ENCODE assay signal across 11 cellular contexts in the genomic region with DNA sequence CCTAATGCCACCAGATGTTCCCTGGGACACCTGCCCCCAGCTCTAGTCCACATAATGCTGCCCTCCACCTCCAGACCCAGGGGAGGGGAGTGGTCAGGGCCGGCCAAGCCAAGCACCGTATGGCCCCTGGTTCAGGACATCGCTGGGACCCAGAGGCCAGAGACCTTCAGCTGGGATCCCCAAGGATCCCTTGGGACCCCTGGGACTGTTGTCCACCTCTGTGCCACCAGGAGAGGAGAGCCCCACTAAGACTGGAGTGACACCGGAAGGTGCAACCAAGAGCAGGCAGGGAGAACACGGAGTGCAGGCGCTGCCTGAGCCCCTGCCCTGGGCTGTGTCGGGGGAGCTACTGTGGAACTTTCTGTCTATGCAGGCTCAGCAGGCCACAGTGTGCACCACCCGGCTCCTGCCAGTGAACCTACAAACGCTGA. TPM values are rescaled to one million over a fixed set of nuclear protein-coding genes. Genes with fewer than 3 reads are reported as not detected.
DNase-seq lines count a peak whose midpoint lies in the region; ATAC-seq and TF ChIP-seq lines count a peak whose summit lies in the region.
"Had no signal": no experiment of that assay in that cellular context is flagged by ENCODE, and none has a peak within 500 bp of the region (broad histone marks: within the 10 kb centered on the region; RNA-seq: fewer than 3 reads in every experiment).

No MANE protein-coding gene starts in this region.

- in situ Hi-C loops in GM18951 (cut with MboI; ENCODE audit: low sequenced_read_pairs, unreplicated experiment) = loop anchor here (5.0 kb wide), 1 partner anchor 89 kb away; the partner anchor contains the start of gene RBM38

- peak overlapping the region; percentile 64 for H3K27ac ChIP-seq in neutrophil
- H3K27ac ChIP-seq: epithelial cell of prostate had no signal

- no peaks in the 10 kb centered on the region for H3K27me3 ChIP-seq in NT2/D1 (ENCODE audit: insufficient read depth, insufficient read length)
- H3K27me3 ChIP-seq in neutrophil = no peaks in the 10 kb centered on the region

- H3K36me3 Mint-ChIP-seq in T-helper 17 cell (ENCODE audit: low read depth) = peaks cover 2% of the 10 kb centered on the region

- H3K27me3 Mint-ChIP-seq in T-helper 17 cell = peaks cover 18% of the 10 kb centered on the region

- peak overlapping the region; percentile 50 for H3K9ac ChIP-seq in NT2/D1 (ENCODE audit: insufficient read length, low read depth)

- H3K9me3 ChIP-seq in NT2/D1 (ENCODE audit: insufficient read depth, low read length) = 0 out of 2 replicates have a peak, but pooled peaks cover 4% of the 10 kb centered on the region
- no peaks in the 10 kb centered on the region for H3K9me3 ChIP-seq in neutrophil
- no peaks in the 10 kb centered on the region for H3K9me3 ChIP-seq in T-helper 17 cell (ENCODE audit: control insufficient read depth, low read length, poor library complexity, severe bottlenecking)

- H3K4me1 ChIP-seq in NT2/D1 (ENCODE audit: insufficient read depth, insufficient read length) (peaks cover 2% of the 10 kb centered on the region), neutrophil (ENCODE audit: control insufficient read depth in 1 of 2, insufficient read depth in 1 of 2, low read depth in 1 of 2, low read length in 1 of 2) (peaks cover 56 to 64% of the 10 kb centered on the region in 2 experiments)

- H3K36me3 ChIP-seq in NT2/D1 (ENCODE audit: insufficient read depth, insufficient read length, low read length) (no peaks in the 10 kb centered on the region), neutrophil (no peaks in the 10 kb centered on the region)

- TF ChIP-seq POLR2A in GM18951 (IDR thresholded peaks at IDR 0.05; ENCODE audit: extremely low read depth, insufficient read depth, insufficient read length) = peak; percentile 33

- H3K4me3 ChIP-seq in NT2/D1 (ENCODE audit: insufficient read length, low read depth) = no peak overlapping the region
- peak overlapping the region in 1 of 2 experiments; percentile 9 for H3K4me3 ChIP-seq in neutrophil (ENCODE audit: low read depth in 1 of 2, low read length in 1 of 2)

- H3K4me1 Mint-ChIP-seq in T-helper 17 cell = peaks cover 8% of the 10 kb centered on the region

- no peak overlapping the region for H3K27ac Mint-ChIP-seq in T-helper 17 cell

- DNase-seq in NT2/D1 (ENCODE audit: low read depth, low spot score) (no peak), amygdala (lab: John Stamatoyannopoulos, UW) (no peak), NCI-H82 treated with DMSO at 0.1 percent for 48 hours (lab: John Stamatoyannopoulos, UW; ENCODE audit: unreplicated experiment) (no peak), HPDE6-E6E7 (ENCODE audit: extremely low spot score) (no peak), T-helper 17 cell (no peak)
- DNase-seq: NCI-H2081 treated with DMSO at 0.1 percent for 48 hours had no signal

- ATAC-seq in HG02642 (IDR thresholded peaks at IDR 0.05; ENCODE audit: poor library complexity, unreplicated experiment) (peak; percentile 25), T-helper 17 cell (no peak)

- H3K4me3 Mint-ChIP-seq in T-helper 17 cell = no peak overlapping the region
- H3K4me3 Mint-ChIP-seq: activated T-cell treated with anti-CD3 and anti-CD28 coated beads, Interleukin-2, amount 50 U/mL, for 4 hours had no signal

- no peak for TF ChIP-seq CTCF in neutrophil (IDR thresholded peaks at IDR 0.05)

RNA-seq across cellular contexts. Expression of gene CTCFL, which starts 43.6 kb away (rescaled TPM):
- not detected for total RNA-seq in T-helper 17 cell
